27 cellular contexts compared by ENCODE assay signal in genomic region chr13:106467406-106468122, GRCh38.
DNase-seq lines count a peak whose midpoint lies in the region; ATAC-seq and TF ChIP-seq lines count a peak whose summit lies in the region.
"Had no signal": no experiment of that assay in that cellular context is flagged by ENCODE, and none has a peak within 500 bp of the region (broad histone marks: within the 10 kb centered on the region; RNA-seq: fewer than 3 reads in every experiment).

No MANE protein-coding gene starts in this region.

- no peak overlapping the region for H3K4me3 ChIP-seq in mammary epithelial cell (replicated peaks in 1 of 3; ENCODE audit: insufficient read depth in 1 of 3, low read depth in 2 of 3, low read length in 3 of 3)
- H3K4me3 ChIP-seq: Peyer's patch, uterus had no signal

- CTCF ChIA-PET in mammary epithelial cell (lab: Charles Lee; ENCODE audit: low non-redundant PET), result no interaction called here

- no peaks in the 10 kb centered on the region for H3K36me3 ChIP-seq in mammary epithelial cell (ENCODE audit: insufficient read depth, low read length)
- H3K36me3 ChIP-seq: Peyer's patch, uterus had no signal

- no peak overlapping the region for H3K27ac ChIP-seq in mammary epithelial cell (ENCODE audit: insufficient read depth, low read depth, low read length)
- H3K27ac ChIP-seq: Peyer's patch, uterus, VCaP had no signal

- peak overlapping the region; percentile 80 for H2AFZ ChIP-seq in mammary epithelial cell (ENCODE audit: low read depth, low read length)

- no peak overlapping the region for H3K4me2 ChIP-seq in mammary epithelial cell (ENCODE audit: insufficient read depth, low read depth, low read length)

- no peaks in the 10 kb centered on the region for H3K79me2 ChIP-seq in mammary epithelial cell (ENCODE audit: insufficient read depth, low read length)

- dilution Hi-C loops in mammary epithelial cell (cut with HindIII; ENCODE audit: low sequenced_read_pairs), result no loop called here

- no peak overlapping the region for H3K9ac ChIP-seq in mammary epithelial cell (ENCODE audit: insufficient read depth, low read length)

- TF ChIP-seq CTCF in mammary epithelial cell (conservative IDR thresholded peaks at IDR 0.05 in 1 of 2, IDR thresholded peaks at IDR 0.05 in 1 of 2; ENCODE audit: extremely low read depth in 1 of 2, insufficient read depth in 1 of 2, low read depth in 1 of 2, low read length in 2 of 2), result no peak

- 73% methylated on average over 10 of the region's 10 CpGs for WGBS in mammary epithelial cell (ENCODE audit: low coverage, missing lambda C conversion rate)

- in situ Hi-C loops in G401 (cut with HindIII; ENCODE audit: low sequenced_read_pairs), result no loop called here
- in situ Hi-C loops in mammary epithelial cell (cut with MboI; ENCODE audit: low sequenced_read_pairs in 2 of 2), result no loop called here

- H4K20me1 ChIP-seq in mammary epithelial cell (ENCODE audit: insufficient read depth, low read length), result no peaks in the 10 kb centered on the region

- intact Hi-C loops in mammary epithelial cell (cut with micrococcal nuclease), result no loop called here
- intact Hi-C loops in left ventricle myocardium superior (cut with micrococcal nuclease), result no loop called here

- DNase-seq in G401 (ENCODE audit: low spot score) (peak; percentile 2), mammary epithelial cell (no peak), left kidney (ENCODE audit: low read depth, low spot score) (peak; percentile 84), retina (peak; percentile 47), inferior parietal cortex (ENCODE audit: extremely low spot score) (no peak), left ventricle myocardium superior (no peak), left lobe of liver (ENCODE audit: low spot score) (no peak)
- DNase-seq: activated CD4-positive, alpha-beta T cell treated with anti-CD3 and anti-CD28 coated beads for 4 hours; activated CD8-positive, alpha-beta memory T cell treated with anti-CD3 and anti-CD28 coated beads for 24 hours; activated effector memory CD4-positive, alpha-beta T cell treated with Interleukin-2 at 50 U/mL for 16 hours; AML-193; CD8-positive, alpha-beta memory T cell; central memory CD4-positive, alpha-beta T cell; DMS 273 treated with DMSO at 0.1 percent for 48 hours; HCEC 1CT; NCI-H1092; NCI-H1694 treated with DMSO at 0.1 percent for 48 hours; NCI-H226; occipital lobe; Peyer's patch; SHP77 treated with DMSO at 0.1 percent for 48 hours; stimulated activated CD4-positive, alpha-beta T cell treated with anti-CD3 and anti-CD28 coated beads, Interleukin-2, amount 100 ng/mL, for 48 hours; T-helper 9 cell; uterus had no signal

- H3K4me1 ChIP-seq in mammary epithelial cell (ENCODE audit: insufficient read depth, low read length), result peaks cover 13% of the 10 kb centered on the region
- H3K4me1 ChIP-seq: uterus had no signal

- no TSS peak for BruUV-seq in mammary epithelial cell (replicated peaks; lab: Mats Ljungman, UMichigan)

- no peaks in the 10 kb centered on the region for H3K27me3 ChIP-seq in mammary epithelial cell (ENCODE audit: insufficient read depth, low read length)
- H3K27me3 ChIP-seq: dorsolateral prefrontal cortex, Peyer's patch, uterus had no signal

- no peak for ATAC-seq in left ventricle myocardium superior
- ATAC-seq in left lobe of liver, result no peak
- no peak for ATAC-seq in GM21529 (IDR thresholded peaks at IDR 0.05; ENCODE audit: unreplicated experiment)

- no peaks in the 10 kb centered on the region for H3K9me3 ChIP-seq in mammary epithelial cell (replicated peaks; ENCODE audit: insufficient read depth, low read length)
- H3K9me3 ChIP-seq: Peyer's patch, uterus had no signal

Comparison
In these comparisons a context has a peak if more than half of its experiments do, and no peak if none do; other contexts are left out.
1. DNase-seq: peak in G401 (single experiment), left kidney (single experiment) and retina (single experiment); none in mammary epithelial cell (single experiment), inferior parietal cortex (single experiment), left ventricle myocardium superior (single experiment) and left lobe of liver (single experiment).